ENCODE assay signal across 5 cellular contexts in the genomic region with DNA sequence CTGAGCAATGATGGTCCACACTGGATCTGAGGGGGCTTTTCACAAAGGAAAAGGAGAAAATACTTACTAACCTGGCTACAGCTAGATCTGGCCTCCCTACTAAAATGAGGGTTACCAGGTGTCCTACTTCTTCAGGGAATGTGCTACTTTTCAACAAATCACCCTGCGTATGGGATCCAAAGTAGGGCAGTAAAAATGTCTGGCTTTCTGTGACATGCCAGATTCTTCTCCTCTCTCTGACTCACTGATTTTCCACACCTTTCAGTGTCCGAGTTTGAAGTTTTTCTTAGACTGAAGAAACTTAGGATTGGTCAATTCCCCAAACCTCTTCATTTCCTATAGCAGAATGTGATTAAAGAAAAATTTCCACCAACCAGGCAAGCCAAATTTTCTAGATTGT.
"Had no signal": no experiment of that assay in that cellular context is flagged by ENCODE, and none has a peak within 500 bp of the region (broad histone marks: within the 10 kb centered on the region; RNA-seq: fewer than 3 reads in every experiment).

No MANE protein-coding gene starts in this region.

- DNase-seq: H7, HFFc6 had no signal

- H3K27ac ChIP-seq: HL-60 had no signal

- H3K4me3 ChIP-seq: GM23338, HAP-1 had no signal

- H3K4me1 ChIP-seq: HAP-1 had no signal

- H3K9me3 ChIP-seq: HAP-1 had no signal

- H3K36me3 ChIP-seq: HAP-1 had no signal
